24 cellular contexts compared by ENCODE assay signal in the genomic region with DNA sequence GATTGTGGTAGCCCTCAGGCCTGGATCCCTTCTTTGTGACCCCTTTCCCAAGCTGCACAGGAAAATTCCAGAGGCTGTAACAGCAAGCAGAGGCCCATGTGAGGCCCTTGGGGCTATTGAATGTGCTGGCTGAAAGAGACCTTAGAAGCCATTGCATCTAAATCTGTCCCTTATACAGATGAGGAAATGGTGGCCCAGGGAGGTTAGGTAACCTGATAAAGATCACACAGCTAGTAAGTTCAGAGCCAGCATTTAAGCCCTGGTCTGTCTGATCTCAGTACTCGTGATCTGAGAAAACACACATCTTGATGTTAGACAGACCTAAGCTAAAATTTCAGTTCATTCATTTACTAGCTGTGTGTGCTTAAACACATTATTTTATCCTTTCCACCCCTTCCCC.
"Had no signal": no experiment of that assay in that cellular context is flagged by ENCODE, and none has a peak within 500 bp of the region (broad histone marks: within the 10 kb centered on the region; RNA-seq: fewer than 3 reads in every experiment).

No MANE protein-coding gene starts in this region.

- ATAC-seq: K562, T-helper 17 cell had no signal

- H3K27ac Mint-ChIP-seq: activated B cell treated with CpG ODN at 0.5 μM for 24 hours; activated CD4-positive, alpha-beta memory T cell treated with anti-CD3 and anti-CD28 coated beads, Interleukin-2, amount 10 ng/mL, durations not matched to agents 7 days and 5 days; activated CD4-positive, alpha-beta T cell treated with anti-CD3 and anti-CD28 coated beads, Interleukin-2, amount 10 ng/mL, durations not matched to agents 7 days and 5 days; activated naive CD4-positive, alpha-beta T cell treated with anti-CD3 and anti-CD28 coated beads, Interleukin-2, amount 10 ng/mL, durations not matched to agents 7 days and 5 days; activated naive CD8-positive, alpha-beta T cell treated with anti-CD3 and anti-CD28 coated beads, Interleukin-2, amount 10 ng/mL, durations not matched to agents 7 days and 5 days; activated T-cell treated with anti-CD3 and anti-CD28 coated beads, Interleukin-2, amount 50 U/mL, for 72 hours; activated T-helper 2 cell treated with anti-CD3 and anti-CD28 coated beads, Interferon-gamma antibody, Interleukin-2, Interleukin-4, amounts not matched to agents 10 μg/mL and 5 μg/mL and 100 μg/mL, durations not matched to agents 14 hours and 24 hours and 36 hours; T-helper 17 cell had no signal

- H3K4me3 Mint-ChIP-seq: activated B cell treated with CpG ODN at 0.5 μM for 24 hours; activated CD4-positive, alpha-beta memory T cell treated with anti-CD3 and anti-CD28 coated beads, Interleukin-2, amount 10 ng/mL, durations not matched to agents 7 days and 5 days; activated CD4-positive, alpha-beta T cell treated with anti-CD3 and anti-CD28 coated beads, Interleukin-2, amount 10 ng/mL, durations not matched to agents 7 days and 5 days; activated naive CD4-positive, alpha-beta T cell treated with anti-CD3 and anti-CD28 coated beads, Interleukin-2, amount 10 ng/mL, durations not matched to agents 7 days and 5 days; activated naive CD8-positive, alpha-beta T cell treated with anti-CD3 and anti-CD28 coated beads, Interleukin-2, amount 10 ng/mL, durations not matched to agents 7 days and 5 days; activated T-cell treated with anti-CD3 and anti-CD28 coated beads, Interleukin-2, amount 50 U/mL, for 72 hours; T-helper 17 cell had no signal

- H3K9me3 ChIP-seq: adrenal gland had no signal

- H3K36me3 ChIP-seq: adrenal gland had no signal

- H3K9me3 Mint-ChIP-seq: activated B cell treated with CpG ODN at 0.5 μM for 24 hours; activated CD4-positive, alpha-beta memory T cell treated with anti-CD3 and anti-CD28 coated beads, Interleukin-2, amount 10 ng/mL, durations not matched to agents 7 days and 5 days; activated CD4-positive, alpha-beta T cell treated with anti-CD3 and anti-CD28 coated beads, Interleukin-2, amount 10 ng/mL, durations not matched to agents 7 days and 5 days; activated naive CD4-positive, alpha-beta T cell treated with anti-CD3 and anti-CD28 coated beads, Interleukin-2, amount 10 ng/mL, durations not matched to agents 7 days and 5 days; activated naive CD8-positive, alpha-beta T cell treated with anti-CD3 and anti-CD28 coated beads, Interleukin-2, amount 10 ng/mL, durations not matched to agents 7 days and 5 days; activated T-cell treated with anti-CD3 and anti-CD28 coated beads, Interleukin-2, amount 50 U/mL, for 72 hours; activated T-helper 2 cell treated with anti-CD3 and anti-CD28 coated beads, Interferon-gamma antibody, Interleukin-2, Interleukin-4, amounts not matched to agents 10 μg/mL and 5 μg/mL and 100 μg/mL, durations not matched to agents 14 hours and 24 hours and 36 hours had no signal

- H3K4me1 ChIP-seq: adrenal gland had no signal

- DNase-seq: activated B cell treated with CpG ODN at 0.5 μM for 24 hours; activated CD4-positive, alpha-beta memory T cell treated with anti-CD3 and anti-CD28 coated beads, Interleukin-2, amount 10 ng/mL, durations not matched to agents 7 days and 5 days; activated CD4-positive, alpha-beta T cell treated with anti-CD3 and anti-CD28 coated beads for 1 hour; activated CD4-positive, alpha-beta T cell treated with anti-CD3 and anti-CD28 coated beads, Interleukin-2, amount 10 ng/mL, durations not matched to agents 7 days and 5 days; activated CD8-positive, alpha-beta memory T cell treated with anti-CD3 and anti-CD28 coated beads, Interleukin-2, amount 50 U/mL, for 4 hours; activated naive CD4-positive, alpha-beta T cell treated with anti-CD3 and anti-CD28 coated beads, Interleukin-2, amount 10 ng/mL, durations not matched to agents 7 days and 5 days; activated naive CD8-positive, alpha-beta T cell treated with anti-CD3 and anti-CD28 coated beads, Interleukin-2, amount 10 ng/mL, durations not matched to agents 7 days and 5 days; activated T-cell treated with anti-CD3 and anti-CD28 coated beads, Interleukin-2, amount 50 U/mL, for 72 hours; adrenal gland; anterior cingulate cortex; Karpas-422; MM.1S; NCI-H1092; NCI-H1417 treated with DMSO at 0.1 percent for 48 hours; NCI-H1694; NCI-H2029; NCI-H2107; NCI-H345; NCI-H510A; SHP77; T-helper 17 cell; T1000 had no signal

- H3K4me3 ChIP-seq: adrenal gland, K562 had no signal

- H3K27me3 ChIP-seq: adrenal gland had no signal

- H3K4me1 Mint-ChIP-seq: activated B cell treated with CpG ODN at 0.5 μM for 24 hours; activated CD4-positive, alpha-beta memory T cell treated with anti-CD3 and anti-CD28 coated beads, Interleukin-2, amount 10 ng/mL, durations not matched to agents 7 days and 5 days; activated CD4-positive, alpha-beta T cell treated with anti-CD3 and anti-CD28 coated beads, Interleukin-2, amount 10 ng/mL, durations not matched to agents 7 days and 5 days; activated naive CD4-positive, alpha-beta T cell treated with anti-CD3 and anti-CD28 coated beads, Interleukin-2, amount 10 ng/mL, durations not matched to agents 7 days and 5 days; activated naive CD8-positive, alpha-beta T cell treated with anti-CD3 and anti-CD28 coated beads, Interleukin-2, amount 10 ng/mL, durations not matched to agents 7 days and 5 days had no signal

- H3K27ac ChIP-seq: adrenal gland had no signal

- H3K36me3 Mint-ChIP-seq: activated naive CD4-positive, alpha-beta T cell treated with anti-CD3 and anti-CD28 coated beads, Interleukin-2, amount 10 ng/mL, durations not matched to agents 7 days and 5 days; activated naive CD8-positive, alpha-beta T cell treated with anti-CD3 and anti-CD28 coated beads, Interleukin-2, amount 10 ng/mL, durations not matched to agents 7 days and 5 days had no signal
